ENCODE assay signal across 21 cellular contexts in the genomic region with DNA sequence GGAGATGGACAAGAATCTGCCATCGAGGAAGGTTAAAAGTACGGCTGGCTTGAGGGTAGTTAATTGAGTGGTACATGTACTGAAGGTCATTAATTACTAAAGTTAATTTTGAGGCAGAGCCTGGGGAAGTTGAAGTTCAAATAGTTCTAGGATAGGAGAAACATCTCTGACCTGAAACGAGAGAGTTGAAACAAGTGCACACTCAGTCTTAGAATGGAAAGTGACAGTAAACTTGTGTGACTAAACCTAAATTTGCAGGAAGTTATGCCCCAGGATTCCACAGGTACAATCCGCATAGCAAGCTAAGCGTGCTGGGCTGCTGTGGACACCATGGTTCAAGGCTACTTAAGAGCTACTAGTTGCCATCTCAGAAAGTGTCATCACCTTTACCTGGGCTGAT.
DNase-seq lines count a peak whose midpoint lies in the region; ATAC-seq, FAIRE-seq and TF ChIP-seq lines count a peak whose summit lies in the region.
"Had no signal": no experiment of that assay in that cellular context is flagged by ENCODE, and none has a peak within 500 bp of the region (broad histone marks: within the 10 kb centered on the region; RNA-seq: fewer than 3 reads in every experiment).

No MANE protein-coding gene starts in this region.

- TF ChIP-seq EP300 in GM12878 (IDR thresholded peaks at IDR 0.05; ENCODE audit: borderline replicate concordance in 1 of 2, control insufficient read depth in 1 of 2, low read depth in 2 of 2, low read length in 2 of 2), result no peak

- H3K4me2 ChIP-seq in GM12878 (ENCODE audit: control insufficient read depth, insufficient read depth), result peak overlapping the region; percentile 39
- H3K4me2 ChIP-seq: KMS-11 had no signal

- POLR2A ChIA-PET in GM12878 (lab: Charles Lee), result interaction anchor here (1.1 kb wide), 1 partner anchor 13 kb away, joined by 3 read pairs; no protein-coding TSS in a partner anchor

- TF ChIP-seq CTCF in GM12878 (IDR thresholded peaks at IDR 0.05 in 2 of 3, conservative IDR thresholded peaks at IDR 0.05 in 1 of 3; ENCODE audit: control insufficient read depth in 2 of 3, extremely low read depth in 1 of 3, insufficient read depth in 1 of 3, low read depth in 3 of 3, low read length in 3 of 3), result no peak
- TF ChIP-seq CTCF in thyroid gland (IDR thresholded peaks at IDR 0.05), result no peak
- no peak for TF ChIP-seq CTCF in esophagus squamous epithelium (IDR thresholded peaks at IDR 0.05)

- H4K20me1 ChIP-seq in GM12878 (ENCODE audit: control insufficient read depth, insufficient read depth), result no peaks in the 10 kb centered on the region

- H3K9me3 ChIP-seq in GM12878 (replicated peaks; ENCODE audit: control insufficient read depth, insufficient read depth, low read length), result no peaks in the 10 kb centered on the region
- H3K9me3 ChIP-seq in thyroid gland, result no peaks in the 10 kb centered on the region
- no peaks in the 10 kb centered on the region for H3K9me3 ChIP-seq in esophagus squamous epithelium
- H3K9me3 ChIP-seq: left lung, mucosa of descending colon had no signal

- DNase-seq in GM12878 (ENCODE audit: low read depth, low spot score) (no peak), thyroid gland (no peak), left cardiac atrium (no peak), ACHN (no peak), esophagus squamous epithelium (lab: John Stamatoyannopoulos, UW) (no peak)
- DNase-seq: activated CD4-positive, CD25-positive, alpha-beta regulatory T cell; activated naive CD4-positive, alpha-beta T cell treated with anti-CD3 and anti-CD28 coated beads, Interleukin-2, amount 50 U/mL, for 16 hours; activated T-cell treated with anti-CD3 and anti-CD28 coated beads, Interleukin-2, amount 50 U/mL, for 4 hours; CD8-positive, alpha-beta memory T cell; DMS53; left lung; mucosa of descending colon; NCI-H1930; stimulated activated CD4-positive, alpha-beta T cell treated with anti-CD3 and anti-CD28 coated beads, Interleukin-2, amount 100 ng/mL, for 24 hours; trophoblast cell had no signal

- intact Hi-C loops in GM12878 (cut with micrococcal nuclease; ENCODE audit: unreplicated experiment), result no loop called here
- intact Hi-C loops in thyroid gland (cut with DNase I), result no loop called here
- intact Hi-C loops in left cardiac atrium (cut with DNase I), result no loop called here
- intact Hi-C loops in esophagus squamous epithelium (cut with DNase I), result no loop called here

- FAIRE-seq in GM12878 (lab: Jason Lieb, UNC), result no peak
- FAIRE-seq: astrocyte, RCC 7860 had no signal

- H3K9ac ChIP-seq in GM12878 (ENCODE audit: control insufficient read depth, insufficient read depth, low read length), result no peak overlapping the region
- H3K9ac ChIP-seq: KMS-11 had no signal

- TF ChIP-seq POLR2A in GM12878 (IDR thresholded peaks at IDR 0.05; ENCODE audit: low read depth, low read length) (no peak), thyroid gland (IDR thresholded peaks at IDR 0.05) (no peak), esophagus squamous epithelium (IDR thresholded peaks at IDR 0.05) (no peak)

- peak overlapping the region; percentile 5 for H2AFZ ChIP-seq in GM12878 (ENCODE audit: control insufficient read depth, low read depth, low read length)

- H3K4me3 ChIP-seq in GM12878 (no peak overlapping the region), thyroid gland (replicated peaks in 1 of 3) (no peak overlapping the region), esophagus squamous epithelium (no peak overlapping the region)
- H3K4me3 ChIP-seq: left lung, mucosa of descending colon had no signal

- 17% methylated on average over 5 of the region's 5 CpGs for WGBS in GM12878 (ENCODE audit: insufficient coverage, insufficient replicate concordance, low lambda C conversion rate, missing lambda C conversion rate)
- WGBS in thyroid gland, 2 donors, result 61 to 89% methylated on average over 5 of the region's 5 CpGs
- 78 to 82% methylated on average over 5 of the region's 5 CpGs for WGBS in esophagus squamous epithelium, 2 donors

- peaks cover 2% of the 10 kb centered on the region; the same call in 1 of the 2 replicates for H3K79me2 ChIP-seq in GM12878 (ENCODE audit: control insufficient read depth, insufficient read depth, low read length)

- in situ Hi-C loops in GM12878 (cut with MboI), result no loop called here
- in situ Hi-C loops in ACHN (cut with HindIII; ENCODE audit: low pct_ligation_motif_present, low pct_unique_long_range_greater_than_20kb, low sequenced_read_pairs), result no loop called here

- H3K27ac ChIP-seq in GM12878 (ENCODE audit: control insufficient read depth, insufficient read depth), result 0 out of 2 replicates have a peak overlapping the region, but pooled peaks have one; percentile 43
- H3K27ac ChIP-seq in thyroid gland, result no peak overlapping the region
- H3K27ac ChIP-seq in esophagus squamous epithelium, result no peak overlapping the region
- H3K27ac ChIP-seq: KMS-11, left lung had no signal

- no peaks in the 10 kb centered on the region for H3K27me3 ChIP-seq in GM12878 (replicated peaks in 1 of 2; ENCODE audit: control insufficient read depth in 2 of 2, insufficient read depth in 2 of 2, low read length in 1 of 2)
- H3K27me3 ChIP-seq in thyroid gland, result no peaks in the 10 kb centered on the region
- no peaks in the 10 kb centered on the region for H3K27me3 ChIP-seq in esophagus squamous epithelium
- H3K27me3 ChIP-seq: left lung had no signal

- peak; percentile 53 for ATAC-seq in GM18909 (IDR thresholded peaks at IDR 0.05; ENCODE audit: poor library complexity, unreplicated experiment)
- ATAC-seq in GM21619 (IDR thresholded peaks at IDR 0.05; ENCODE audit: unreplicated experiment), result peak; percentile 71
- peak; percentile 35 for ATAC-seq in HG03060 (IDR thresholded peaks at IDR 0.05; ENCODE audit: low read depth, unreplicated experiment)
- ATAC-seq in GM12878, result peak; percentile 65
- ATAC-seq in left cardiac atrium, result no peak
- ATAC-seq: activated T-cell treated with anti-CD3 and anti-CD28 coated beads, Interleukin-2, amount 50 U/mL, for 4 hours; left lung; mucosa of descending colon had no signal

- no TSS peak for BruUV-seq in GM12878 (replicated peaks; lab: Mats Ljungman, UMichigan)

- H3K4me1 ChIP-seq in GM12878 (ENCODE audit: control insufficient read depth, insufficient read depth, low read length) (peaks cover 17% of the 10 kb centered on the region; the same call in 1 of the 2 replicates), thyroid gland (no peaks in the 10 kb centered on the region), esophagus squamous epithelium (no peaks in the 10 kb centered on the region)
- H3K4me1 ChIP-seq: left lung had no signal

- no peak for TF ChIP-seq RAD21 in GM12878 (IDR thresholded peaks at IDR 0.05; ENCODE audit: insufficient read depth, low read depth, low read length)

- RAD21 ChIA-PET in GM12878 (lab: Charles Lee; ENCODE audit: unreplicated experiment), result no interaction called here

- CTCF ChIA-PET in GM12878 (lab: Yijun Ruan, JAX), result no interaction called here

- SMC1A ChIA-PET in GM12878 (lab: Charles Lee; ENCODE audit: uncharacterized antibody, unreplicated experiment), result interaction anchor here (0.9 to 5.8 kb wide), 3 partner anchors 9 to 80 kb away, joined by 3 to 53 read pairs (median 5); no protein-coding TSS in a partner anchor

- H3K36me3 ChIP-seq in GM12878 (ENCODE audit: control insufficient read depth in 2 of 2, insufficient read depth in 2 of 2, low read length in 1 of 2) (no peaks in the 10 kb centered on the region; a peak in 1 of 4 replicates), thyroid gland (no peaks in the 10 kb centered on the region), esophagus squamous epithelium (no peaks in the 10 kb centered on the region)
- H3K36me3 ChIP-seq: left lung had no signal

TF ChIP-seq in GM12878, 131 proteins besides CTCF, POLR2A, EP300 and RAD21 (continues in another document):
- TF ChIP-seq TCF3 (IDR thresholded peaks at IDR 0.05; ENCODE audit: borderline replicate concordance, insufficient read depth, low read depth, low read length) (no peak), CREM (IDR thresholded peaks at IDR 0.05; ENCODE audit: low read depth) (no peak), IKZF1 (conservative IDR thresholded peaks at IDR 0.05) (no peak), JUND (IDR thresholded peaks at IDR 0.05; ENCODE audit: low read depth, low read length) (no peak), ETV6 (conservative IDR thresholded peaks at IDR 0.05 in 1 of 2, IDR thresholded peaks at IDR 0.05 in 1 of 2; ENCODE audit: borderline replicate concordance in 1 of 2, low read depth in 1 of 2) (0 out of 4 replicates have a peak, but pooled peaks of 1 of the 2 experiments have one; percentile 7)
- TF ChIP-seq, protein P1, sequence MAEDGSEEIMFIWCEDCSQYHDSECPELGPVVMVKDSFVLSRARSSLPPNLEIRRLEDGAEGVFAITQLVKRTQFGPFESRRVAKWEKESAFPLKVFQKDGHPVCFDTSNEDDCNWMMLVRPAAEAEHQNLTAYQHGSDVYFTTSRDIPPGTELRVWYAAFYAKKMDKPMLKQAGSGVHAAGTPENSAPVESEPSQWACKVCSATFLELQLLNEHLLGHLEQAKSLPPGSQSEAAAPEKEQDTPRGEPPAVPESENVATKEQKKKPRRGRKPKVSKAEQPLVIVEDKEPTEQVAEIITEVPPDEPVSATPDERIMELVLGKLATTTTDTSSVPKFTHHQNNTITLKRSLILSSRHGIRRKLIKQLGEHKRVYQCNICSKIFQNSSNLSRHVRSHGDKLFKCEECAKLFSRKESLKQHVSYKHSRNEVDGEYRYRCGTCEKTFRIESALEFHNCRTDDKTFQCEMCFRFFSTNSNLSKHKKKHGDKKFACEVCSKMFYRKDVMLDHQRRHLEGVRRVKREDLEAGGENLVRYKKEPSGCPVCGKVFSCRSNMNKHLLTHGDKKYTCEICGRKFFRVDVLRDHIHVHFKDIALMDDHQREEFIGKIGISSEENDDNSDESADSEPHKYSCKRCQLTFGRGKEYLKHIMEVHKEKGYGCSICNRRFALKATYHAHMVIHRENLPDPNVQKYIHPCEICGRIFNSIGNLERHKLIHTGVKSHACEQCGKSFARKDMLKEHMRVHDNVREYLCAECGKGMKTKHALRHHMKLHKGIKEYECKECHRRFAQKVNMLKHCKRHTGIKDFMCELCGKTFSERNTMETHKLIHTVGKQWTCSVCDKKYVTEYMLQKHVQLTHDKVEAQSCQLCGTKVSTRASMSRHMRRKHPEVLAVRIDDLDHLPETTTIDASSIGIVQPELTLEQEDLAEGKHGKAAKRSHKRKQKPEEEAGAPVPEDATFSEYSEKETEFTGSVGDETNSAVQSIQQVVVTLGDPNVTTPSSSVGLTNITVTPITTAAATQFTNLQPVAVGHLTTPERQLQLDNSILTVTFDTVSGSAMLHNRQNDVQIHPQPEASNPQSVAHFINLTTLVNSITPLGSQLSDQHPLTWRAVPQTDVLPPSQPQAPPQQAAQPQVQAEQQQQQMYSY (CRISPR knock-in tag; IDR thresholded peaks at IDR 0.05), result no peak

Comparison
In these comparisons a context has a peak if more than half of its experiments do, and no peak if none do; other contexts are left out.
1. ATAC-seq: peak in GM18909 (single experiment), GM21619 (single experiment), HG03060 (single experiment) and GM12878 (single experiment); none in left cardiac atrium (0 of 2).